1 cellular context compared by ENCODE assay signal in the genomic region with DNA sequence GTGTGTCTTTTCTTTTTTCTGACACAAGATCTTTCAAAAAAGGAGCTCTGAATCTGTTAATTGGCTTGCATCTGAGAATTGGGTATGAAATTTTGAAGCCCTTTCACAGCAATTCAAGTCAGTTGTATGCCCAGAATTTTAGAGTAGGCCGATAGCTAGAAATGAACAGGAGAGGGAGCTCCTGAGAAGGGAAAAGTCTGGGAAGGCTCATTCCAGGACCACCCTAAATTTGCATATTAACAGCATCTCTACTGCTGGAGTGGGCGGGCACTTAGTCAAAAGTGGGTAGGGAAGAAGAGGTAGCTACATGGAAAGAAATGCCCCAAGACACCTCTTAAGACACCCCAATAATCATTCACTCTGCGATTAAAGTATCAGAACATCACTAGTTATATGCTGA.
TF ChIP-seq lines count a peak whose summit lies in the region.

No MANE protein-coding gene starts in this region.

TF ChIP-seq in HepG2, 621 proteins besides CTCF, POLR2A, EP300 and RAD21 (continued from another document):
- no peak for TF ChIP-seq SCMH1 (CRISPR knock-in tag; IDR thresholded peaks at IDR 0.05; ENCODE audit: borderline replicate concordance)
